In genomic region chr13:26308250-26308649, GRCh38 we compare ENCODE assay signal across 24 cellular contexts.
"Had no signal": no experiment of that assay in that cellular context is flagged by ENCODE, and none has a peak within 500 bp of the region (broad histone marks: within the 10 kb centered on the region; RNA-seq: fewer than 3 reads in every experiment).

No MANE protein-coding gene starts in this region.

- H3K4me3 ChIP-seq: colonic mucosa, esophagus squamous epithelium, gastrocnemius medialis, heart right ventricle, left lung, lower lobe of right lung, mucosa of descending colon had no signal

- FAIRE-seq: endometrium had no signal

- DNase-seq: colonic mucosa; cortex of kidney; effector CD8-positive, alpha-beta T cell; effector memory CD8-positive, alpha-beta T cell; endodermal cell; erythroblast; esophagus squamous epithelium; foreskin fibroblast; foreskin melanocyte; gastrocnemius medialis; glutamatergic neuron; heart right ventricle; hippocampal formation; islet precursor cell; left cardiac atrium; left lung; left ventricle myocardium superior; lower lobe of right lung; mesenchymal stem cell; mucosa of descending colon; naive B cell had no signal

- H3K27me3 ChIP-seq: colonic mucosa, esophagus squamous epithelium, gastrocnemius medialis, heart right ventricle, left lung had no signal

- H3K9me3 ChIP-seq: colonic mucosa, esophagus squamous epithelium, gastrocnemius medialis, left lung, lower lobe of right lung, mucosa of descending colon had no signal

- H3K27ac ChIP-seq: colonic mucosa, epithelial cell of prostate, esophagus squamous epithelium, gastrocnemius medialis, heart right ventricle, left lung, lower lobe of right lung had no signal

- ATAC-seq: effector memory CD8-positive, alpha-beta T cell; esophagus mucosa; gastrocnemius medialis; heart right ventricle; left cardiac atrium; left ventricle myocardium superior; mucosa of descending colon had no signal

- H3K36me3 ChIP-seq: colonic mucosa, esophagus squamous epithelium, gastrocnemius medialis, heart right ventricle, left lung, lower lobe of right lung had no signal

- H3K4me1 ChIP-seq: colonic mucosa had no signal
